In the genomic region with DNA sequence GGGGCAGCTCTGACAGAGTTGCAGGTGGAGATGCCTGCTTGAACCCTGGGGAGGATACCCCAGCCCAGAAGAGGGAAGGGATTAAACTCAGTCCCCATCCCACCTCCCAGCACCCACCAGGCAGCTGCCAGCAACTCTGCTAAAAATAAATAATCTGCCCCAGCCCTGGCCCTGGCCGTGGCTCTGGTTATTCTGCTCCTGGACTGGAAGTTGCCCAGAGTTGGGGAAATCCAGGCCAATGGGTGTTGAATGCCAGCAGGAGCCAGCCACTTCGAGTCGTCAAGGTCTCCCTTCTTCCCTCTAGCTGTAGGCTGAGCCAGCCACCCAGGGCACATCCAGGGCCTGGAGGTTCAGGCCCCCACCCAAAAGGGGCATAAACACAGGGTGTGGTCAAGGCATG, we compare ENCODE assay signal across 11 cellular contexts. TPM values are rescaled to one million over a fixed set of nuclear protein-coding genes. Genes with fewer than 3 reads are reported as not detected.
A peak's percentile ranks its signal among the peaks of the same experiment; 100 is the strongest.
DNase-seq lines count a peak whose midpoint lies in the region; ATAC-seq and TF ChIP-seq lines count a peak whose summit lies in the region.
"Had no signal": no experiment of that assay in that cellular context is flagged by ENCODE, and none has a peak within 500 bp of the region (broad histone marks: within the 10 kb centered on the region; RNA-seq: fewer than 3 reads in every experiment).

No MANE protein-coding gene starts in this region.

- TF ChIP-seq POLR2A in prostate gland (IDR thresholded peaks at IDR 0.05) = no peak

- H3K9me3 Mint-ChIP-seq in T-cell = no peaks in the 10 kb centered on the region
- no peaks in the 10 kb centered on the region for H3K9me3 Mint-ChIP-seq in osteocyte (ENCODE audit: unreplicated experiment)
- H3K9me3 Mint-ChIP-seq: IgD-negative memory B cell had no signal

- CTCF ChIA-PET in T-cell (lab: Charles Lee) = interaction anchor here in 1 of 2 donors (0.6 to 0.7 kb wide), 2 partner anchors 31 to 96 kb away, joined by 3 to 4 read pairs; a partner anchor contains a TSS

- H3K4me1 ChIP-seq in prostate gland (replicated peaks) = peaks cover 5% of the 10 kb centered on the region

- no peaks in the 10 kb centered on the region for H3K27me3 ChIP-seq in prostate gland (replicated peaks; ENCODE audit: insufficient read depth)

- H3K4me3 Mint-ChIP-seq in T-cell (peak overlapping the region in 2 of 3 donors; percentile 47 to 62), osteocyte (ENCODE audit: unreplicated experiment) (no peak overlapping the region)

- intact Hi-C loops in Right ventricle myocardium superior (cut with DNase I) (no loop called here), prostate gland (cut with DNase I) (no loop called here)

- WGBS in prostate gland = 28% methylated on average over 3 of the region's 3 CpGs

- ATAC-seq in T-cell (replicated peaks in 1 of 4) (no peak), Right ventricle myocardium superior (ENCODE audit: poor library complexity) (peak; percentile 58), GM21717 (IDR thresholded peaks at IDR 0.05; ENCODE audit: unreplicated experiment) (no peak)

- POLR2A ChIA-PET in T-cell (lab: Charles Lee) = no interaction called here

- DNase-seq in C1 segment of cervical spinal cord (lab: John Stamatoyannopoulos, UW) (peak in 9 of 14 donors; percentile 20 to 51 (median 33)), T-cell (no peak), Right ventricle myocardium superior (peak; percentile 74), prostate gland (ENCODE audit: low spot score) (no peak), osteocyte (ENCODE audit: extremely low spot score, unreplicated experiment) (no peak), NCI-H2196 treated with DMSO at 0.1 percent for 48 hours (lab: John Stamatoyannopoulos, UW; ENCODE audit: unreplicated experiment) (no peak)
- DNase-seq in activated effector memory CD4-positive, alpha-beta T cell treated with anti-CD3 and anti-CD28 coated beads, Interleukin-2, amount 50 U/mL, for 16 hours = no peak
- DNase-seq: activated naive CD4-positive, alpha-beta T cell; NCI-H774 had no signal

- H3K4me3 ChIP-seq in prostate gland = no peak overlapping the region

- no peaks in the 10 kb centered on the region for H3K9me3 ChIP-seq in prostate gland

- H3K27ac Mint-ChIP-seq in T-cell (no peak overlapping the region), osteocyte (ENCODE audit: unreplicated experiment) (no peak overlapping the region)
- H3K27ac Mint-ChIP-seq: IgD-negative memory B cell had no signal

- H3K4me1 Mint-ChIP-seq in T-cell = peaks cover 4 to 11% (median 6%) of the 10 kb centered on the region in 3 donors
- H3K4me1 Mint-ChIP-seq in osteocyte (ENCODE audit: unreplicated experiment) = peaks cover 37% of the 10 kb centered on the region

- H3K27me3 Mint-ChIP-seq in T-cell (peaks cover 20 to 42% of the 10 kb centered on the region in 2 donors), osteocyte (ENCODE audit: unreplicated experiment) (peaks cover 4% of the 10 kb centered on the region)

- H3K36me3 ChIP-seq in prostate gland = no peaks in the 10 kb centered on the region

- no peak for TF ChIP-seq CTCF in prostate gland (IDR thresholded peaks at IDR 0.05)
- no peak for TF ChIP-seq CTCF in osteocyte (IDR thresholded peaks at IDR 0.05)

- H3K27ac ChIP-seq in prostate gland = peak overlapping the region; percentile 56 to 68

- H3K36me3 Mint-ChIP-seq in T-cell = no peaks in the 10 kb centered on the region
- peaks cover 2% of the 10 kb centered on the region for H3K36me3 Mint-ChIP-seq in osteocyte (ENCODE audit: unreplicated experiment)

RNA-seq across cellular contexts. Expression of a gene that starts 0.8 kb away (rescaled TPM):
- total RNA-seq in T-cell = 1 to 10 TPM in 1 of 5 donors, under 1 TPM in 3, not detected in 1; 0.28 to 1.1 (median 0.53) TPM
- 95.4 TPM for total RNA-seq in Right ventricle myocardium superior
- total RNA-seq in prostate gland = 10 to 100 TPM; 17.0 to 37.0 TPM
- 0.26 and 0.89 TPM in 2 replicates for total RNA-seq in osteocyte

RNA-seq across cellular contexts. Expression of a gene that starts 7.5 kb away (rescaled TPM):
- total RNA-seq in T-cell = not detected
- 0.13 TPM for total RNA-seq in Right ventricle myocardium superior
- not detected for total RNA-seq in prostate gland
- not detected in 2 replicates for total RNA-seq in osteocyte

RNA-seq across cellular contexts. Expression of a gene that starts 8.0 kb away (rescaled TPM):
- total RNA-seq in T-cell (10 to 100 TPM; 55.3 to 66.8 (median 62.4) TPM), Right ventricle myocardium superior (103 TPM), prostate gland (100 to 1,000 TPM in 1 of 2 donors, 10 to 100 TPM in 1; 80.2 to 159 TPM), osteocyte (65.6 and 69.9 TPM in 2 replicates)

RNA-seq across cellular contexts. Expression of a gene that starts 9.1 kb away (rescaled TPM):
- total RNA-seq in T-cell (10 to 100 TPM; 35.3 to 56.5 (median 50.2) TPM), Right ventricle myocardium superior (114 TPM), prostate gland (10 to 100 TPM; 36.3 to 61.5 TPM), osteocyte (38.6 and 40.5 TPM in 2 replicates)

RNA-seq across cellular contexts. Expression of a gene that starts 34.9 kb away (rescaled TPM):
- total RNA-seq in T-cell = under 1 TPM; 0.10 to 0.88 (median 0.58) TPM
- 2.0 TPM for total RNA-seq in Right ventricle myocardium superior
- total RNA-seq in prostate gland = under 1 TPM; 0.36 to 0.80 TPM
- total RNA-seq in osteocyte = 0.24 and 0.73 TPM in 2 replicates

Comparison
In these comparisons a context has a peak if more than half of its experiments do, and no peak if none do; other contexts are left out.
1. DNase-seq: peak in C1 segment of cervical spinal cord (9 of 14) and Right ventricle myocardium superior (single experiment); none in T-cell (0 of 34), prostate gland (single experiment), osteocyte (single experiment), activated effector memory CD4-positive, alpha-beta T cell treated with anti-CD3 and anti-CD28 coated beads, Interleukin-2, amount 50 U/mL, for 16 hours (single experiment) and NCI-H2196 treated with DMSO at 0.1 percent for 48 hours (single experiment).